ENCODE assay signal across 8 cellular contexts in genomic region chr1:2228157-2228594, GRCh38. TPM values are rescaled to one million over a fixed set of nuclear protein-coding genes. Genes with fewer than 3 reads are reported as not detected.
DNase-seq lines count a peak whose midpoint lies in the region; ATAC-seq and TF ChIP-seq lines count a peak whose summit lies in the region.

Gene SKI, plus strand, starts transcription at chr1:2228319. Its CDS starts 448 bp downstream, at chr1:2228767.

- H3K4me3 ChIP-seq in GM12865 (ENCODE audit: low read depth, low read length) (peak within 1 kb of the TSS; percentile 68), WERI-Rb-1 (ENCODE audit: low read depth, low read length) (peak within 1 kb of the TSS; percentile 75)

- H3K27me3 Mint-ChIP-seq in glutamatergic neuron (ENCODE audit: unreplicated experiment) (peaks cover 28% of the 10 kb centered on the region), progenitor cell of endocrine pancreas (no peaks in the 10 kb centered on the region)

- H3K27ac Mint-ChIP-seq in glutamatergic neuron (ENCODE audit: unreplicated experiment) (peak within 1 kb of the TSS; percentile 91), progenitor cell of endocrine pancreas (peak within 1 kb of the TSS; percentile 94)

- peak within 1 kb of the TSS; percentile 97 for H3K27ac ChIP-seq in WERI-Rb-1

- H3K9me3 Mint-ChIP-seq in glutamatergic neuron (ENCODE audit: unreplicated experiment) (peaks cover 33% of the 10 kb centered on the region), progenitor cell of endocrine pancreas (ENCODE audit: low read depth) (no peaks in the 10 kb centered on the region)

- H3K4me1 Mint-ChIP-seq in glutamatergic neuron (ENCODE audit: low read depth, unreplicated experiment) (peaks cover 10% of the 10 kb centered on the region), progenitor cell of endocrine pancreas (ENCODE audit: low read depth) (peaks cover 28% of the 10 kb centered on the region)

- no peaks in the 10 kb centered on the region for H3K9me3 ChIP-seq in WERI-Rb-1 (ENCODE audit: severe bottlenecking)

- no peaks in the 10 kb centered on the region for H3K36me3 Mint-ChIP-seq in glutamatergic neuron (ENCODE audit: unreplicated experiment)
- no peaks in the 10 kb centered on the region for H3K36me3 Mint-ChIP-seq in progenitor cell of endocrine pancreas (ENCODE audit: insufficient read depth)

- H3K4me3 Mint-ChIP-seq in glutamatergic neuron (ENCODE audit: unreplicated experiment), result peak within 1 kb of the TSS; percentile 99
- peak within 1 kb of the TSS; percentile 94 for H3K4me3 Mint-ChIP-seq in progenitor cell of endocrine pancreas (ENCODE audit: low read depth)

- no peak for ATAC-seq in HG03108 (IDR thresholded peaks at IDR 0.05; ENCODE audit: unreplicated experiment)
- ATAC-seq in GM18520 (IDR thresholded peaks at IDR 0.05; ENCODE audit: unreplicated experiment), result no peak

- no peaks in the 10 kb centered on the region for H3K27me3 ChIP-seq in WERI-Rb-1 (ENCODE audit: insufficient read depth, low read depth, severe bottlenecking)

- TF ChIP-seq CTCF in GM12865 (IDR thresholded peaks at IDR 0.05; ENCODE audit: insufficient read depth, low read depth, low read length, missing control alignments) (no peak), WERI-Rb-1 (IDR thresholded peaks at IDR 0.05; ENCODE audit: low read depth, low read length) (no peak), glutamatergic neuron (IDR thresholded peaks at IDR 0.05; ENCODE audit: partially characterized antibody, unreplicated experiment) (no peak), progenitor cell of endocrine pancreas (IDR thresholded peaks at IDR 0.05; ENCODE audit: unreplicated experiment) (no peak)

- DNase-seq in GM12865 (ENCODE audit: low read depth) (no peak), WERI-Rb-1 (no peak), glutamatergic neuron (no peak), progenitor cell of endocrine pancreas (ENCODE audit: low spot score, unreplicated experiment) (no peak), NCI-H1694 treated with DMSO at 0.1 percent for 48 hours (lab: John Stamatoyannopoulos, UW) (no peak)
- DNase-seq in stimulated activated naive CD4-positive, alpha-beta T cell (lab: John Stamatoyannopoulos, UW), result no peak

- H3K36me3 ChIP-seq in WERI-Rb-1, result peaks cover 32% of the 10 kb centered on the region

RNA-seq across cellular contexts. Expression of gene SKI, which starts in this region (rescaled TPM):
- total RNA-seq in glutamatergic neuron (ENCODE audit: unreplicated experiment) (143 TPM), progenitor cell of endocrine pancreas (56.2 and 59.4 TPM in 2 replicates)
